Comparison of ENCODE assay signal across 12 cellular contexts in the genomic region with DNA sequence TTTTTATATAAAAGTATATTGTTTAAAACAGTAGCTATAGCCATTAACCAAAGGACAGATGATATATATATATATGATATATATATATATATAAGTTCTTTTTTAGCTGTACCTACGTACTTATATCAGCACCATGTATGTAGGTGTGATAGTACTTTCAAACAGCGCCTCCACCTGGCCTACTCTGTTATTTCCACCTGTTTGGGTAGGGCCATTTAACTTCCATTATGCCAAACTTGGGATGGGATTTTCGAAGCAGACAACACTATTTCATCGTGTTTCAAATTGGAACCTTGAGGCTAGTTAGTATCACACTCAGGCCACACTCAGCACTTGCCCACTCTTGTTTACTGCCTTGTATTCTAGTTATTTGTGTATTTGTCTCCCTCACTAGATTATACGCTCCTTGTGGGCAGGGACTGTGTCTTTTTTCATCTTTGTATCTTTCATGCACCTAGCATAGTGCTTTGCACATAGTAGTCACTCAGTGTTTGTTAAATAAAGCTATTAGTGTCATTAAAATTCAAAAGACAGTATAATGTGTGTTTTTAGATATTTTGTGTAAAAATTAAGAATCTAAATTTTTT. TPM values are rescaled to one million over a fixed set of nuclear protein-coding genes. Genes with fewer than 3 reads are reported as not detected.
DNase-seq lines count a peak whose midpoint lies in the region; ATAC-seq and TF ChIP-seq lines count a peak whose summit lies in the region.
"Had no signal": no experiment of that assay in that cellular context is flagged by ENCODE, and none has a peak within 500 bp of the region (broad histone marks: within the 10 kb centered on the region; RNA-seq: fewer than 3 reads in every experiment).

No MANE protein-coding gene starts in this region.

- no peak overlapping the region for H3K4me3 Mint-ChIP-seq in T-helper 17 cell
- H3K4me3 Mint-ChIP-seq: activated naive CD8-positive, alpha-beta T cell treated with anti-CD3 and anti-CD28 coated beads, Interleukin-2, amount 10 ng/mL, durations not matched to agents 7 days and 5 days had no signal

- H3K27me3 Mint-ChIP-seq in T-helper 17 cell: no peaks in the 10 kb centered on the region
- H3K27me3 Mint-ChIP-seq: activated naive CD8-positive, alpha-beta T cell treated with anti-CD3 and anti-CD28 coated beads, Interleukin-2, amount 10 ng/mL, durations not matched to agents 7 days and 5 days had no signal

- no peak overlapping the region for H3K14ac ChIP-seq in neuronal stem cell (ENCODE audit: low read length)

- H2BK15ac ChIP-seq in neuronal stem cell (ENCODE audit: low read length): no peak overlapping the region

- H3K36me3 ChIP-seq in cardiac muscle cell (peaks cover 35% of the 10 kb centered on the region), left ventricle myocardium inferior (peaks cover 69% of the 10 kb centered on the region), neuronal stem cell (replicated peaks in 1 of 2; ENCODE audit: control insufficient read depth in 2 of 2, insufficient read depth in 2 of 2, low read length in 2 of 2) (peaks cover 8 to 86% of the 10 kb centered on the region in 2 donors)

- H3K9me3 ChIP-seq in cardiac muscle cell (ENCODE audit: low read depth) (no peaks in the 10 kb centered on the region), left ventricle myocardium inferior (replicated peaks) (no peaks in the 10 kb centered on the region), T-helper 17 cell (ENCODE audit: control insufficient read depth, low read length, poor library complexity, severe bottlenecking) (no peaks in the 10 kb centered on the region), neuronal stem cell (replicated peaks in 1 of 2; ENCODE audit: control insufficient read depth in 2 of 2, insufficient read depth in 1 of 2, low read depth in 1 of 2, low read length in 2 of 2) (peaks cover 0 to 4% of the 10 kb centered on the region in 2 donors)
- H3K9me3 ChIP-seq: Caco-2 had no signal

- peaks cover 4% of the 10 kb centered on the region for H3K4me1 Mint-ChIP-seq in T-helper 17 cell

- ATAC-seq in T-helper 17 cell: peak; percentile 54
- ATAC-seq in stimulated activated naive CD8-positive, alpha-beta T cell treated with anti-CD3 and anti-CD28 coated beads, Interleukin-15, Interleukin-2, amounts not matched to agents 100 U/mL and 50 U/mL, for 24 hours: no peak
- ATAC-seq in GM21529 (IDR thresholded peaks at IDR 0.05; ENCODE audit: unreplicated experiment): no peak

- H2BK5ac ChIP-seq in neuronal stem cell (ENCODE audit: low read length): no peak overlapping the region

- no peak overlapping the region for H3K9ac ChIP-seq in neuronal stem cell (ENCODE audit: low read depth, low read length, poor library complexity)

- H3K4me2 ChIP-seq in neuronal stem cell (ENCODE audit: insufficient read depth, low read length, poor library complexity, severe bottlenecking): no peak overlapping the region

- no peak overlapping the region for H2AFZ ChIP-seq in neuronal stem cell (ENCODE audit: low read length)

- H3K4me1 ChIP-seq in cardiac muscle cell (ENCODE audit: low read depth): no peaks in the 10 kb centered on the region
- H3K4me1 ChIP-seq in left ventricle myocardium inferior: no peaks in the 10 kb centered on the region
- no peaks in the 10 kb centered on the region for H3K4me1 ChIP-seq in neuronal stem cell (ENCODE audit: control insufficient read depth in 2 of 2, insufficient read depth in 1 of 2, low read depth in 1 of 2, low read length in 2 of 2)
- H3K4me1 ChIP-seq: Caco-2 had no signal

- peak; percentile 30 for TF ChIP-seq CTCF in cardiac muscle cell (IDR thresholded peaks at IDR 0.05; ENCODE audit: low read depth, low read length)
- TF ChIP-seq CTCF in left ventricle myocardium inferior (IDR thresholded peaks at IDR 0.05; ENCODE audit: borderline replicate concordance): no peak
- TF ChIP-seq CTCF in epithelial cell of esophagus (IDR thresholded peaks at IDR 0.05; ENCODE audit: insufficient read depth, low read depth, low read length, missing control alignments): peak; percentile 21

- no peak overlapping the region for H2BK12ac ChIP-seq in neuronal stem cell (ENCODE audit: low read length)

- H3K27ac ChIP-seq in cardiac muscle cell (no peak overlapping the region), left ventricle myocardium inferior (replicated peaks) (no peak overlapping the region), neuronal stem cell (replicated peaks; ENCODE audit: low read length) (no peak overlapping the region)

- H2BK120ac ChIP-seq in neuronal stem cell (ENCODE audit: low read depth, low read length): no peak overlapping the region

- whole genome bisulfite sequencing in neuronal stem cell (ENCODE audit: extremely low coverage in 2 of 2, insufficient read length in 2 of 2, insufficient replicate concordance in 1 of 2), 2 donors: no CpG with 5 or more reads among the region's 5 CpGs

- H2AK5ac ChIP-seq in neuronal stem cell (ENCODE audit: low read depth, low read length): no peak overlapping the region

- intact Hi-C loops in left ventricle myocardium inferior (cut with micrococcal nuclease): no loop called here

- no peak overlapping the region for H4K8ac ChIP-seq in neuronal stem cell (ENCODE audit: low read depth, low read length)

- no peak overlapping the region for H3K4me3 ChIP-seq in cardiac muscle cell
- no peak overlapping the region for H3K4me3 ChIP-seq in left ventricle myocardium inferior
- no peak overlapping the region for H3K4me3 ChIP-seq in epithelial cell of esophagus (ENCODE audit: low read length)
- no peak overlapping the region for H3K4me3 ChIP-seq in neuronal stem cell (ENCODE audit: low read length in 2 of 2)

- DNase-seq in cardiac muscle cell (ENCODE audit: low read depth in 1 of 2, low spot score in 1 of 2) (peak in 1 of 2 donors; percentile 19), left ventricle myocardium inferior (no peak), T-helper 17 cell (no peak), epithelial cell of esophagus (ENCODE audit: low read depth) (peak; percentile 21), midbrain (lab: John Stamatoyannopoulos, UW) (no peak), neuronal stem cell (ENCODE audit: low spot score) (no peak)
- DNase-seq in stimulated activated naive CD8-positive, alpha-beta T cell treated with anti-CD3 and anti-CD28 coated beads, Interleukin-15, Interleukin-2, amounts not matched to agents 100 U/mL and 50 U/mL, for 24 hours: peak; percentile 50
- DNase-seq: activated naive CD8-positive, alpha-beta T cell treated with anti-CD3 and anti-CD28 coated beads, Interleukin-2, amount 10 ng/mL, durations not matched to agents 7 days and 5 days; hypothalamus; SHP77 treated with DMSO at 0.1 percent for 48 hours had no signal

- H3K27ac Mint-ChIP-seq in T-helper 17 cell: no peak overlapping the region
- H3K27ac Mint-ChIP-seq: activated naive CD8-positive, alpha-beta T cell treated with anti-CD3 and anti-CD28 coated beads, Interleukin-2, amount 10 ng/mL, durations not matched to agents 7 days and 5 days had no signal

- no peak overlapping the region for H3K4ac ChIP-seq in neuronal stem cell (ENCODE audit: low read length)

- H3K18ac ChIP-seq in neuronal stem cell (ENCODE audit: low read length): no peak overlapping the region

- H3K36me3 Mint-ChIP-seq in T-helper 17 cell (ENCODE audit: low read depth): peaks cover 13% of the 10 kb centered on the region

- no peak overlapping the region for H4K91ac ChIP-seq in neuronal stem cell (ENCODE audit: low read depth, low read length, poor library complexity)

- no peak overlapping the region for H3K23ac ChIP-seq in neuronal stem cell (ENCODE audit: low read depth, low read length, poor library complexity)

- H3K27me3 ChIP-seq in cardiac muscle cell: no peaks in the 10 kb centered on the region
- H3K27me3 ChIP-seq in left ventricle myocardium inferior (ENCODE audit: low read depth): no peaks in the 10 kb centered on the region
- no peaks in the 10 kb centered on the region for H3K27me3 ChIP-seq in neuronal stem cell (ENCODE audit: control insufficient read depth in 3 of 3, insufficient read depth in 3 of 3, low read depth in 1 of 3, low read length in 3 of 3)

- H3K79me1 ChIP-seq in neuronal stem cell (ENCODE audit: low read depth, low read length): no peaks in the 10 kb centered on the region

RNA-seq across cellular contexts. Expression of gene CLTC, which starts 11.8 kb away (rescaled TPM):
- total RNA-seq in cardiac muscle cell (275 and 286 TPM in 2 replicates), left ventricle myocardium inferior (162 TPM), T-helper 17 cell (10 to 100 TPM; 87.7 to 89.3 TPM)
- 168 and 172 TPM in 2 replicates for polyA plus RNA-seq in cardiac muscle cell
- polyA plus RNA-seq in neuronal stem cell (2013, experiment 1 of 2): 61.2 TPM
- 63.5 TPM for polyA plus RNA-seq in neuronal stem cell (2013, experiment 2 of 2)

RNA-seq across cellular contexts. Expression of gene DHX40, which starts 42.5 kb away (rescaled TPM):
- total RNA-seq in cardiac muscle cell (53.0 and 62.6 TPM in 2 replicates), left ventricle myocardium inferior (17.0 TPM), T-helper 17 cell (10 to 100 TPM; 40.6 to 47.3 TPM)
- polyA plus RNA-seq in cardiac muscle cell: 30.2 and 35.4 TPM in 2 replicates
- 31.2 TPM for polyA plus RNA-seq in neuronal stem cell (2013, experiment 1 of 2)
- polyA plus RNA-seq in neuronal stem cell (2013, experiment 2 of 2): 32.2 TPM

Comparison
In these comparisons a context has a peak if more than half of its experiments do, and no peak if none do; other contexts are left out.
1. DNase-seq: peak in epithelial cell of esophagus (single experiment) and stimulated activated naive CD8-positive, alpha-beta T cell treated with anti-CD3 and anti-CD28 coated beads, Interleukin-15, Interleukin-2, amounts not matched to agents 100 U/mL and 50 U/mL, for 24 hours (single experiment); none in left ventricle myocardium inferior (single experiment), T-helper 17 cell (0 of 3), midbrain (single experiment) and neuronal stem cell (single experiment).